Comparison of ENCODE assay signal across 25 cellular contexts in genomic region chr3:10364816-10365215, GRCh38.
"Had no signal": no experiment of that assay in that cellular context is flagged by ENCODE, and none has a peak within 500 bp of the region (broad histone marks: within the 10 kb centered on the region; RNA-seq: fewer than 3 reads in every experiment).

No MANE protein-coding gene starts in this region.

- H3K27ac ChIP-seq: breast epithelium, KMS-11, RWPE1, VCaP had no signal

- H3K4me1 ChIP-seq: breast epithelium had no signal

- H3K36me3 ChIP-seq: breast epithelium had no signal

- H3K9ac ChIP-seq: KMS-11 had no signal

- DNase-seq: activated CD4-positive, alpha-beta memory T cell treated with anti-CD3 and anti-CD28 coated beads for 36 hours; activated CD4-positive, alpha-beta T cell treated with anti-CD3 and anti-CD28 coated beads, Interleukin-2, amount 10 ng/mL, durations not matched to agents 7 days and 5 days; activated CD4-positive, CD25-positive, alpha-beta regulatory T cell; activated CD8-positive, alpha-beta memory T cell treated with anti-CD3 and anti-CD28 coated beads for 24 hours; activated gamma-delta T cell treated with Interleukin-2 at 50 U/mL for 16 hours; activated naive CD4-positive, alpha-beta T cell treated with anti-CD3 and anti-CD28 coated beads, Interleukin-2, amount 10 ng/mL, durations not matched to agents 7 days and 5 days; activated naive CD8-positive, alpha-beta T cell treated with anti-CD3 and anti-CD28 coated beads, Interleukin-2, amount 10 ng/mL, durations not matched to agents 7 days and 5 days; activated T-cell treated with anti-CD3 and anti-CD28 coated beads, Interleukin-2, amount 50 U/mL, for 48 hours; aorta; caudate nucleus; MV-4-11; NCI-H1092 treated with DMSO at 0.1 percent for 48 hours; NCI-H1417 treated with DMSO at 0.1 percent for 48 hours; NCI-H1694 treated with DMSO at 0.1 percent for 48 hours; NCI-H2029 treated with DMSO at 0.1 percent for 48 hours; NCI-H345; NCI-H510A; NCI-H526 treated with DMSO at 0.1 percent for 48 hours; NCI-H82; SHP77 treated with DMSO at 0.1 percent for 48 hours had no signal

- H3K4me2 ChIP-seq: KMS-11 had no signal

- H3K4me3 ChIP-seq: breast epithelium had no signal

- ATAC-seq: Panc1 had no signal
